ENCODE assay signal across 20 cellular contexts in the genomic region with DNA sequence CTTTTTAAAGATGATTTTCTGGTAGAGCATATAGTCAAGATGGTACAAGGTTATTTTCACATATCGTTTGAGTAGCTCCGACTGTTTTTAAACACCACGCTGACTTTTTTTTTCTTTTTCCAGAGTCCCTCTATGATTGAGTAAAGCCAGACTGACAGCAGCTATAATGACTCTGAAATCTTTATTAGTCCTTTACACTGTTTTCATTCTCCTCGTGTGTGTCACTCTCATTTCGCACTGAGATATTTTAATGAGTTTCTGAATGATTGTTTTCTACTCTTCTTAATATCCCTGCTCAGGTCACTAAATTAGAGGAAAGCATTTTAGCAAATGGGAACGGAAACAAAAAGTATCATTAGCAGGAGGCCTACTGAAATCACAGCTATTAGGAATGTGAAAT.
A peak's percentile ranks its signal among the peaks of the same experiment; 100 is the strongest.
DNase-seq lines count a peak whose midpoint lies in the region; ATAC-seq and FAIRE-seq lines count a peak whose summit lies in the region.
"Had no signal": no experiment of that assay in that cellular context is flagged by ENCODE, and none has a peak within 500 bp of the region (broad histone marks: within the 10 kb centered on the region; RNA-seq: fewer than 3 reads in every experiment).

No MANE protein-coding gene starts in this region.

- no peaks in the 10 kb centered on the region for H3K9me3 Mint-ChIP-seq in activated T-cell treated with anti-CD3 and anti-CD28 coated beads, Interleukin-2, amount 50 U/mL, for 72 hours
- no peaks in the 10 kb centered on the region for H3K9me3 Mint-ChIP-seq in activated T-cell treated with anti-CD3 and anti-CD28 coated beads, Interleukin-2, amount 50 U/mL, for 24 hours
- H3K9me3 Mint-ChIP-seq in stimulated activated effector memory CD8-positive, alpha-beta T cell treated with anti-CD3 and anti-CD28 coated beads, Interleukin-12 subunit alpha, Interleukin-12 subunit beta, amount 100 ng/mL, for 72 hours = no peaks in the 10 kb centered on the region
- H3K9me3 Mint-ChIP-seq: IgD-negative memory B cell had no signal

- peak overlapping the region; percentile 7 for H3K27ac Mint-ChIP-seq in activated T-cell treated with anti-CD3 and anti-CD28 coated beads, Interleukin-2, amount 50 U/mL, for 72 hours
- H3K27ac Mint-ChIP-seq in activated T-cell treated with anti-CD3 and anti-CD28 coated beads, Interleukin-2, amount 50 U/mL, for 24 hours = no peak overlapping the region
- H3K27ac Mint-ChIP-seq in stimulated activated effector memory CD8-positive, alpha-beta T cell treated with anti-CD3 and anti-CD28 coated beads, Interleukin-12 subunit alpha, Interleukin-12 subunit beta, amount 100 ng/mL, for 72 hours = no peak overlapping the region
- H3K27ac Mint-ChIP-seq: IgD-negative memory B cell had no signal

- H3K4me1 Mint-ChIP-seq in activated T-cell treated with anti-CD3 and anti-CD28 coated beads, Interleukin-2, amount 50 U/mL, for 72 hours (ENCODE audit: low read depth) = no peaks in the 10 kb centered on the region
- no peaks in the 10 kb centered on the region for H3K4me1 Mint-ChIP-seq in activated T-cell treated with anti-CD3 and anti-CD28 coated beads, Interleukin-2, amount 50 U/mL, for 24 hours (ENCODE audit: low read depth)
- H3K4me1 Mint-ChIP-seq in stimulated activated effector memory CD8-positive, alpha-beta T cell treated with anti-CD3 and anti-CD28 coated beads, Interleukin-12 subunit alpha, Interleukin-12 subunit beta, amount 100 ng/mL, for 72 hours = no peaks in the 10 kb centered on the region

- no peaks in the 10 kb centered on the region for H3K9me3 ChIP-seq in muscle layer of colon (ENCODE audit: low read length)

- no peak overlapping the region for H3K4me3 ChIP-seq in muscle layer of colon (ENCODE audit: low read depth in 1 of 2, low read length in 2 of 2)

- no peak for DNase-seq in activated T-cell treated with anti-CD3 and anti-CD28 coated beads, Interleukin-2, amount 50 U/mL, for 72 hours
- DNase-seq in activated T-cell treated with anti-CD3 and anti-CD28 coated beads, Interleukin-2, amount 50 U/mL, for 24 hours = no peak
- DNase-seq in stimulated activated effector memory CD8-positive, alpha-beta T cell treated with anti-CD3 and anti-CD28 coated beads, Interleukin-12 subunit alpha, Interleukin-12 subunit beta, amount 100 ng/mL, for 72 hours (ENCODE audit: low spot score in 2 of 2) = no peak
- DNase-seq in GM19239 (ENCODE audit: insufficient read length, low spot score) (no peak), NCI-H69 (lab: John Stamatoyannopoulos, UW) (no peak)
- DNase-seq: 8988T, ACHN, NCI-H1092, NCI-H1417 treated with DMSO at 0.1 percent for 48 hours, NCI-H187 treated with DMSO at 0.1 percent for 48 hours, NCI-H526 treated with DMSO at 0.1 percent for 48 hours, Right ventricle myocardium superior, RPMI8226 had no signal

- H3K4me1 ChIP-seq in muscle layer of colon (ENCODE audit: insufficient read depth, low read length) = peaks cover 41% of the 10 kb centered on the region

- peak overlapping the region; percentile 59 for H3K27ac ChIP-seq in muscle layer of colon (ENCODE audit: low read depth, low read length)
- H3K27ac ChIP-seq: HL-60, KMS-11 had no signal

- H3K36me3 Mint-ChIP-seq in activated T-cell treated with anti-CD3 and anti-CD28 coated beads, Interleukin-2, amount 50 U/mL, for 72 hours (ENCODE audit: insufficient read depth in 2 of 2) = peaks cover 0 to 2% of the 10 kb centered on the region in 2 donors
- no peaks in the 10 kb centered on the region for H3K36me3 Mint-ChIP-seq in activated T-cell treated with anti-CD3 and anti-CD28 coated beads, Interleukin-2, amount 50 U/mL, for 24 hours (ENCODE audit: low read depth)
- H3K36me3 Mint-ChIP-seq in stimulated activated effector memory CD8-positive, alpha-beta T cell treated with anti-CD3 and anti-CD28 coated beads, Interleukin-12 subunit alpha, Interleukin-12 subunit beta, amount 100 ng/mL, for 72 hours = no peaks in the 10 kb centered on the region

- H3K27me3 Mint-ChIP-seq in activated T-cell treated with anti-CD3 and anti-CD28 coated beads, Interleukin-2, amount 50 U/mL, for 72 hours (ENCODE audit: low read depth) = no peaks in the 10 kb centered on the region
- H3K27me3 Mint-ChIP-seq in activated T-cell treated with anti-CD3 and anti-CD28 coated beads, Interleukin-2, amount 50 U/mL, for 24 hours = no peaks in the 10 kb centered on the region
- H3K27me3 Mint-ChIP-seq: IgD-negative memory B cell had no signal

- peak overlapping the region in 1 of 2 donors; percentile 11 for H3K4me3 Mint-ChIP-seq in activated T-cell treated with anti-CD3 and anti-CD28 coated beads, Interleukin-2, amount 50 U/mL, for 72 hours
- H3K4me3 Mint-ChIP-seq in activated T-cell treated with anti-CD3 and anti-CD28 coated beads, Interleukin-2, amount 50 U/mL, for 24 hours = no peak overlapping the region
- no peak overlapping the region for H3K4me3 Mint-ChIP-seq in stimulated activated effector memory CD8-positive, alpha-beta T cell treated with anti-CD3 and anti-CD28 coated beads, Interleukin-12 subunit alpha, Interleukin-12 subunit beta, amount 100 ng/mL, for 72 hours
- H3K4me3 Mint-ChIP-seq: IgD-negative memory B cell had no signal

- H3K9ac ChIP-seq in muscle layer of colon (ENCODE audit: low read length) = no peak overlapping the region
- H3K9ac ChIP-seq: KMS-11 had no signal

- FAIRE-seq in endometrium (lab: Jason Lieb, UNC) = peak; percentile 39
- FAIRE-seq in GM19239 (lab: Jason Lieb, UNC) = no peak

- no peaks in the 10 kb centered on the region for H3K36me3 ChIP-seq in muscle layer of colon (ENCODE audit: insufficient read depth, low read length)

- H3K27me3 ChIP-seq in muscle layer of colon (ENCODE audit: control insufficient read depth in 1 of 2, insufficient read depth in 2 of 2, low read length in 2 of 2) = no peaks in the 10 kb centered on the region

- ATAC-seq in activated T-cell treated with anti-CD3 and anti-CD28 coated beads, Interleukin-2, amount 50 U/mL, for 72 hours (replicated peaks in 1 of 2) = peak in 1 of 2 donors; percentile 50
- peak; percentile 64 for ATAC-seq in stimulated activated effector memory CD8-positive, alpha-beta T cell treated with anti-CD3 and anti-CD28 coated beads, Interleukin-12 subunit alpha, Interleukin-12 subunit beta, amount 100 ng/mL, for 72 hours
- ATAC-seq in GM19324 (IDR thresholded peaks at IDR 0.05; ENCODE audit: low FRiP score, unreplicated experiment) = no peak
- ATAC-seq: HCT116 had no signal
